In genomic region chr5:1185038-1185651, GRCh38 we compare ENCODE assay signal across 25 cellular contexts. TPM values are rescaled to one million over a fixed set of nuclear protein-coding genes. Genes with fewer than 3 reads are reported as not detected.
DNase-seq lines count a peak whose midpoint lies in the region; ATAC-seq, FAIRE-seq and TF ChIP-seq lines count a peak whose summit lies in the region.
"Had no signal": no experiment of that assay in that cellular context is flagged by ENCODE, and none has a peak within 500 bp of the region (broad histone marks: within the 10 kb centered on the region; RNA-seq: fewer than 3 reads in every experiment).

No MANE protein-coding gene starts in this region.

- H2AK5ac ChIP-seq in IMR-90 (ENCODE audit: low read depth, low read length) (no peak overlapping the region), trophoblast cell (ENCODE audit: low read length) (no peak overlapping the region)

- no peak overlapping the region for H3K23ac ChIP-seq in IMR-90 (ENCODE audit: low read depth, low read length)
- H3K23ac ChIP-seq in trophoblast cell (ENCODE audit: low read length) = no peak overlapping the region

- H3K4me1 Mint-ChIP-seq in activated naive CD4-positive, alpha-beta T cell treated with anti-CD3 and anti-CD28 coated beads for 36 hours (ENCODE audit: low read depth) = no peaks in the 10 kb centered on the region

- H4K20me1 ChIP-seq in IMR-90 (ENCODE audit: insufficient read depth, low read length) = no peaks in the 10 kb centered on the region
- no peaks in the 10 kb centered on the region for H4K20me1 ChIP-seq in K562 (replicated peaks; ENCODE audit: control insufficient read depth, insufficient read depth, low read length)
- H4K20me1 ChIP-seq: BLaER1 had no signal

- FAIRE-seq in K562 (lab: Jason Lieb, UNC) = no peak
- FAIRE-seq: GM12891, H1, RCC 7860 had no signal

- TF ChIP-seq CTCF in IMR-90 (conservative IDR thresholded peaks at IDR 0.05; ENCODE audit: low read depth, low read length) (no peak), K562 (IDR thresholded peaks at IDR 0.05 in 2 of 3, conservative IDR thresholded peaks at IDR 0.05 in 1 of 3; ENCODE audit: insufficient read depth in 2 of 3, low read depth in 1 of 3, low read length in 3 of 3) (no peak), right lobe of liver (IDR thresholded peaks at IDR 0.05) (no peak)

- TF ChIP-seq POLR2A in IMR-90 (IDR thresholded peaks at IDR 0.05; ENCODE audit: low read depth, low read length) (no peak), K562 (conservative IDR thresholded peaks at IDR 0.05) (no peak), right lobe of liver (IDR thresholded peaks at IDR 0.05) (no peak)

- in situ Hi-C loops in IMR-90 (cut with MboI; ENCODE audit: low sequenced_read_pairs) (no loop called here), K562 (cut with MboI) (no loop called here)

- H3K14ac ChIP-seq in IMR-90 (replicated peaks; ENCODE audit: low read depth, low read length) = no peak overlapping the region
- H3K14ac ChIP-seq in trophoblast cell (ENCODE audit: low read length) = no peak overlapping the region

- no peak for TF ChIP-seq EP300 in K562 (IDR thresholded peaks at IDR 0.05; ENCODE audit: low read length)

- no peaks in the 10 kb centered on the region for H3K27me3 Mint-ChIP-seq in activated naive CD4-positive, alpha-beta T cell treated with anti-CD3 and anti-CD28 coated beads for 36 hours (ENCODE audit: low read depth)

- no peak overlapping the region for H2BK15ac ChIP-seq in IMR-90 (ENCODE audit: low read depth, low read length)

- no peak overlapping the region for H2AFZ ChIP-seq in IMR-90 (replicated peaks; ENCODE audit: low read length, poor library complexity)
- no peak overlapping the region for H2AFZ ChIP-seq in K562 (ENCODE audit: low read depth, low read length)
- no peak overlapping the region for H2AFZ ChIP-seq in trophoblast cell (ENCODE audit: insufficient read depth, low read length, poor library complexity)

- no peak for DNase-seq in IMR-90
- no peak for DNase-seq in K562 (ENCODE audit: extremely low read depth in 1 of 4, low spot score in 3 of 4)
- DNase-seq in right lobe of liver = no peak
- no peak for DNase-seq in trophoblast cell
- DNase-seq in superior temporal gyrus (ENCODE audit: extremely low spot score) = no peak
- DNase-seq in GF-D8 (lab: John Stamatoyannopoulos, UW) = no peak
- no peak for DNase-seq in RKO (ENCODE audit: low spot score)
- DNase-seq in activated naive CD4-positive, alpha-beta T cell treated with anti-CD3 and anti-CD28 coated beads for 36 hours = no peak
- DNase-seq: CD4-positive, alpha-beta T cell; COR-L47; DMS79; MV-4-11; NCI-H1694 treated with DMSO at 0.1 percent for 48 hours; NCI-H2081 treated with DMSO at 0.1 percent for 48 hours; NCI-H2171 treated with DMSO at 0.1 percent for 48 hours; NCI-H526; SHP77 had no signal

- H3K36me3 ChIP-seq in IMR-90 (ENCODE audit: control insufficient read depth, insufficient read depth, low read length) = no peaks in the 10 kb centered on the region
- H3K36me3 ChIP-seq in K562 (ENCODE audit: control insufficient read depth, insufficient read depth, low read length) = no peaks in the 10 kb centered on the region
- no peaks in the 10 kb centered on the region for H3K36me3 ChIP-seq in right lobe of liver
- no peaks in the 10 kb centered on the region for H3K36me3 ChIP-seq in trophoblast cell (ENCODE audit: control insufficient read depth in 1 of 2, insufficient read depth in 2 of 2, low read length in 2 of 2)
- H3K36me3 ChIP-seq: BLaER1 had no signal

- no peak for ATAC-seq in IMR-90 (ENCODE audit: low read depth)
- no peak for ATAC-seq in K562
- ATAC-seq in right lobe of liver = no peak
- ATAC-seq: HCT116 had no signal

- H2BK120ac ChIP-seq in IMR-90 (ENCODE audit: low read depth, low read length) (no peak overlapping the region), trophoblast cell (ENCODE audit: insufficient read depth, low read length, poor library complexity) (no peak overlapping the region)

- H3K18ac ChIP-seq in IMR-90 (ENCODE audit: low read depth, low read length) (no peak overlapping the region), trophoblast cell (ENCODE audit: low read length) (no peak overlapping the region)

- POLR2A ChIA-PET in IMR-90 (lab: Charles Lee; ENCODE audit: unreplicated experiment) (no interaction called here), K562 (lab: Yijun Ruan, JAX) (interaction anchor here (0.6 to 1.3 kb wide), 5 partner anchors 8 to 438 kb away, joined by 3 to 4 read pairs (median 3); no protein-coding TSS in a partner anchor)

- intact Hi-C loops in IMR-90 (cut with micrococcal nuclease) (no loop called here), K562 (cut with micrococcal nuclease) (no loop called here), right lobe of liver (cut with DNase I) (loop anchor here in 1 of 2 donors (10.0 kb wide), 1 partner anchor 150 kb away; no protein-coding TSS in a partner anchor)
- intact Hi-C loops in activated naive CD4-positive, alpha-beta T cell treated with anti-CD3 and anti-CD28 coated beads for 36 hours (cut with micrococcal nuclease) = no loop called here

- H3K4me2 ChIP-seq in IMR-90 (ENCODE audit: low read depth, low read length) = no peak overlapping the region
- H3K4me2 ChIP-seq in K562 (ENCODE audit: insufficient read depth, low read length) = peak overlapping the region; percentile 61; the same call in 1 of the 2 replicates
- H3K4me2 ChIP-seq in trophoblast cell (ENCODE audit: low read length) = no peak overlapping the region
- H3K4me2 ChIP-seq: BLaER1 had no signal

- H3K4me3 Mint-ChIP-seq in activated naive CD4-positive, alpha-beta T cell treated with anti-CD3 and anti-CD28 coated beads for 36 hours = no peak overlapping the region
- H3K4me3 Mint-ChIP-seq: CD4-positive, alpha-beta T cell had no signal

- peak overlapping the region; percentile 15 for H2AK9ac ChIP-seq in IMR-90 (replicated peaks; ENCODE audit: low read depth, low read length, poor library complexity)

- H3K27me3 ChIP-seq in IMR-90 (ENCODE audit: control insufficient read depth, insufficient read depth, low read length) (peaks cover 24% of the 10 kb centered on the region; the same call in 1 of the 2 replicates), K562 (ENCODE audit: control insufficient read depth in 2 of 2, insufficient read depth in 2 of 2, low read length in 2 of 2) (no peaks in the 10 kb centered on the region), right lobe of liver (no peaks in the 10 kb centered on the region), trophoblast cell (ENCODE audit: insufficient read depth, low read length) (no peaks in the 10 kb centered on the region)

- H3K79me1 ChIP-seq in IMR-90 (ENCODE audit: low read depth in 1 of 2, low read length in 2 of 2) (no peaks in the 10 kb centered on the region), trophoblast cell (ENCODE audit: low read length) (no peaks in the 10 kb centered on the region)

- H3K4ac ChIP-seq in IMR-90 (ENCODE audit: low read depth, low read length) = no peak overlapping the region
- H3K4ac ChIP-seq in trophoblast cell (ENCODE audit: low read depth, low read length) = no peak overlapping the region

- H3K9me3 Mint-ChIP-seq in activated naive CD4-positive, alpha-beta T cell treated with anti-CD3 and anti-CD28 coated beads for 36 hours = no peaks in the 10 kb centered on the region
- H3K9me3 Mint-ChIP-seq: CD4-positive, alpha-beta T cell had no signal

- H4K8ac ChIP-seq in IMR-90 (ENCODE audit: low read depth in 2 of 2, low read length in 2 of 2) = no peak overlapping the region
- no peak overlapping the region for H4K8ac ChIP-seq in trophoblast cell (ENCODE audit: low read depth, low read length)

- CTCF ChIA-PET in IMR-90 (lab: Yijun Ruan, JAX) (interaction anchor here (0.8 kb wide), 1 partner anchor 11 kb away, joined by 3 read pairs; no protein-coding TSS in a partner anchor), K562 (lab: Yijun Ruan, JAX; ENCODE audit: low intra/inter-chr PET ratio) (no interaction called here)
- CTCF ChIA-PET in activated naive CD4-positive, alpha-beta T cell treated with anti-CD3 and anti-CD28 coated beads for 36 hours (lab: Charles Lee) = no interaction called here

- no peak overlapping the region for H2BK12ac ChIP-seq in trophoblast cell (ENCODE audit: low read length)

- dilution Hi-C loops in IMR-90 (cut with HindIII; ENCODE audit: low sequenced_read_pairs, unreplicated experiment) = no loop called here

- H3K4me3 ChIP-seq in IMR-90 (ENCODE audit: insufficient read depth, low read depth, low read length) (no peak overlapping the region), K562 (no peak overlapping the region), right lobe of liver (no peak overlapping the region), trophoblast cell (ENCODE audit: low read depth, low read length) (peak overlapping the region; percentile 14)
- H3K4me3 ChIP-seq: BLaER1 had no signal

- H4K91ac ChIP-seq in IMR-90 (ENCODE audit: insufficient read depth, low read depth, low read length) (no peak overlapping the region), trophoblast cell (ENCODE audit: low read depth, low read length) (no peak overlapping the region)

- no peaks in the 10 kb centered on the region for H3K79me2 ChIP-seq in K562 (ENCODE audit: control insufficient read depth, insufficient read depth, low read length)
- no peaks in the 10 kb centered on the region for H3K79me2 ChIP-seq in trophoblast cell (ENCODE audit: control insufficient read depth, insufficient read depth, low read length, poor library complexity)

- H3K4me1 ChIP-seq in IMR-90 (ENCODE audit: control insufficient read depth, insufficient read depth, low read length) = no peaks in the 10 kb centered on the region
- H3K4me1 ChIP-seq in K562 (replicated peaks in 1 of 2; ENCODE audit: control insufficient read depth in 2 of 2, insufficient read depth in 2 of 2, low read length in 2 of 2) = peaks cover 59 to 87% of the 10 kb centered on the region in 2 experiments
- peaks cover 0 to 58% (median 27%) of the 10 kb centered on the region in 4 donors for H3K4me1 ChIP-seq in right lobe of liver
- H3K4me1 ChIP-seq in trophoblast cell (ENCODE audit: control insufficient read depth in 1 of 2, insufficient read depth in 2 of 2, low read length in 2 of 2) = no peaks in the 10 kb centered on the region

- no peak overlapping the region for H3K56ac ChIP-seq in IMR-90 (ENCODE audit: extremely low read depth, insufficient read depth, low read length)

- H2BK5ac ChIP-seq in IMR-90 (ENCODE audit: low read depth, low read length, poor library complexity, severe bottlenecking) = no peak overlapping the region
- no peak overlapping the region for H2BK5ac ChIP-seq in trophoblast cell (ENCODE audit: low read depth, low read length, poor library complexity)

- H2BK20ac ChIP-seq in IMR-90 (ENCODE audit: low read depth, low read length) = no peak overlapping the region

- H3K9me1 ChIP-seq in IMR-90 (ENCODE audit: insufficient read depth, low read length) (no peaks in the 10 kb centered on the region), K562 (ENCODE audit: control insufficient read depth, insufficient read depth, low read length) (no peaks in the 10 kb centered on the region)

- H3K27ac Mint-ChIP-seq in activated naive CD4-positive, alpha-beta T cell treated with anti-CD3 and anti-CD28 coated beads for 36 hours = no peak overlapping the region
- H3K27ac Mint-ChIP-seq: CD4-positive, alpha-beta T cell had no signal

- no peak overlapping the region for H4K12ac ChIP-seq in trophoblast cell (ENCODE audit: low read depth, low read length)

- H3K9me3 ChIP-seq in IMR-90 (ENCODE audit: control insufficient read depth, insufficient read depth, low read length) (no peaks in the 10 kb centered on the region), K562 (replicated peaks; ENCODE audit: control insufficient read depth, insufficient read depth, low read depth, low read length) (no peaks in the 10 kb centered on the region), right lobe of liver (no peaks in the 10 kb centered on the region), trophoblast cell (ENCODE audit: insufficient read depth, low read depth, low read length) (no peaks in the 10 kb centered on the region)
- H3K9me3 ChIP-seq: BLaER1 had no signal

- WGBS in IMR-90 (ENCODE audit: extremely low coverage in 2 of 2, insufficient read length in 1 of 2), 2 experiments = 82% methylated on average over 4 of the region's 10 CpGs; no CpG with 5 or more reads in 1 of the 2 experiments
- 59% methylated on average over 10 of the region's 10 CpGs for WGBS in K562 (ENCODE audit: insufficient coverage, low coverage, missing lambda C conversion rate)
- 43% methylated on average over 5 of the region's 10 CpGs for WGBS in right lobe of liver (ENCODE audit: insufficient coverage, low coverage, low lambda C conversion rate, missing lambda C conversion rate)
- WGBS in trophoblast cell (ENCODE audit: extremely low coverage, insufficient coverage, insufficient read length) = no CpG with 5 or more reads among the region's 10 CpGs

- H3K9ac ChIP-seq in IMR-90 (ENCODE audit: low read depth, low read length) (no peak overlapping the region), K562 (ENCODE audit: insufficient read depth in 1 of 2, low read depth in 2 of 2, low read length in 2 of 2) (peak overlapping the region; percentile 38 to 77; a peak in 2 of 4 replicates), trophoblast cell (ENCODE audit: low read length) (no peak overlapping the region)
- H3K9ac ChIP-seq: BLaER1 had no signal

- TF ChIP-seq RAD21 in IMR-90 (IDR thresholded peaks at IDR 0.05; ENCODE audit: low read length) (no peak), K562 (CRISPR knock-in tag; conservative IDR thresholded peaks at IDR 0.05 in 1 of 2, IDR thresholded peaks at IDR 0.05 in 1 of 2) (no peak)

- H4K5ac ChIP-seq in IMR-90 (ENCODE audit: low read depth, low read length) = no peak overlapping the region

- BruUV-seq in IMR-90 (replicated peaks; lab: Mats Ljungman, UMichigan) (no TSS peak), K562 (replicated peaks; lab: Mats Ljungman, UMichigan) (no TSS peak)

- no peaks in the 10 kb centered on the region for H3K36me3 Mint-ChIP-seq in activated naive CD4-positive, alpha-beta T cell treated with anti-CD3 and anti-CD28 coated beads for 36 hours (ENCODE audit: low read depth)

- no peak overlapping the region for H3K27ac ChIP-seq in IMR-90 (ENCODE audit: insufficient read depth, low read length)
- H3K27ac ChIP-seq in K562 (ENCODE audit: extremely low read depth, low read depth, low read length) = peak overlapping the region; percentile 59
- peak overlapping the region in 2 of 3 donors; percentile 45 to 95 for H3K27ac ChIP-seq in right lobe of liver
- H3K27ac ChIP-seq in trophoblast cell (ENCODE audit: low read depth, low read length) = no peak overlapping the region
- H3K27ac ChIP-seq: BLaER1, HL-60 had no signal

RNA-seq across cellular contexts. Expression of gene SLC6A19, which starts 16.2 kb away (rescaled TPM):
- total RNA-seq in IMR-90 (2012; rRNA removed) (not detected in 2 replicates), K562 (2014; rRNA removed) (0.59 and 1.3 TPM in 2 replicates), K562 (2014; rRNA removed; fragmentation: Illumina TruSeq; extraction: Trizol) (0.26 and 0.47 TPM in 2 replicates), K562 (2015; rRNA removed; fragmentation: Illumina TruSeq; extraction: Trizol) (0.43 and 0.49 TPM in 2 replicates), K562 (2021) (1.3 and 1.6 TPM in 2 replicates), right lobe of liver (under 1 TPM; 0.12 to 0.93 (median 0.41) TPM)
- polyA plus RNA-seq in IMR-90 (2012; rRNA removed) (not detected in 2 replicates), K562 (2011; rRNA removed) (0.26 and 0.65 TPM in 2 replicates), K562 (2014; fragmentation: Illumina TruSeq; extraction: Trizol) (0.74 and 1.1 TPM in 2 replicates), K562 (2014; fragmentation: Nextera tagmentation; extraction: Ambion mirVana) (under 1 TPM; 0.03 to 0.04 TPM), K562 (2014; rRNA removed) (1.0 and 1.1 TPM in 2 replicates)
- polyA plus RNA-seq in IMR-90 (2012; cell fraction: cytosol; rRNA removed) = not detected in 2 replicates
- 0.01 TPM in 1 of 2 replicates, not detected in the other for polyA plus RNA-seq in IMR-90 (2012; cell fraction: nucleus; rRNA removed; ENCODE audit: low replicate concordance)
- 1.7 and 3.2 TPM in 2 replicates for total RNA-seq in K562 (2011; cell fraction: chromatin; rRNA removed; ENCODE audit: low replicate concordance)
- 2.1 and 2.2 TPM in 2 replicates for total RNA-seq in K562 (2011; cell fraction: nucleolus; rRNA removed)
- 1.5 and 1.6 TPM in 2 replicates for total RNA-seq in K562 (2011; cell fraction: nucleoplasm; rRNA removed)
- 0.27 and 1.1 TPM in 2 replicates for polyA plus RNA-seq in K562 (2011; cell fraction: cytosol; rRNA removed)
- polyA plus RNA-seq in K562 (2011; cell fraction: nucleus; rRNA removed) = 1.4 and 5.0 TPM in 2 replicates
- polyA plus RNA-seq in K562 (2012) = 4.1 and 5.2 TPM in 2 replicates
- polyA minus RNA-seq in K562 (2011; rRNA and poly(A)+ RNA removed) = 0.21 and 1.3 TPM in 2 replicates
- 0.27 and 0.95 TPM in 2 replicates for polyA minus RNA-seq in K562 (2011; cell fraction: cytosol; rRNA and poly(A)+ RNA removed)
- polyA minus RNA-seq in K562 (2011; cell fraction: nucleus; rRNA and poly(A)+ RNA removed) = 0.22 and 0.67 TPM in 2 replicates
- 0.19 and 0.21 TPM in 2 replicates for polyA plus RNA-seq in trophoblast cell (2013)
- not detected for total RNA-seq in activated naive CD4-positive, alpha-beta T cell treated with anti-CD3 and anti-CD28 coated beads for 36 hours
- total RNA-seq: CD4-positive, alpha-beta T cell; H1; HT-29; M059J had no signal

RNA-seq across cellular contexts. Expression of gene SLC6A18, which starts 40.0 kb away (rescaled TPM):
- not detected in 2 replicates for total RNA-seq in IMR-90 (2012; rRNA removed)
- not detected in 2 replicates for polyA plus RNA-seq in IMR-90 (2012; rRNA removed)
- not detected in 2 replicates for polyA plus RNA-seq in IMR-90 (2012; cell fraction: cytosol; rRNA removed)
- not detected in 2 replicates for polyA plus RNA-seq in IMR-90 (2012; cell fraction: nucleus; rRNA removed; ENCODE audit: low replicate concordance)
- not detected in 2 replicates for total RNA-seq in K562 (2011; cell fraction: chromatin; rRNA removed; ENCODE audit: low replicate concordance)
- total RNA-seq in K562 (2011; cell fraction: nucleolus; rRNA removed) = not detected in 2 replicates
- not detected in 2 replicates for total RNA-seq in K562 (2011; cell fraction: nucleoplasm; rRNA removed)
- not detected in 2 replicates for total RNA-seq in K562 (2014; rRNA removed)
- not detected in 2 replicates for total RNA-seq in K562 (2014; rRNA removed; fragmentation: Illumina TruSeq; extraction: Trizol)
- not detected in 2 replicates for total RNA-seq in K562 (2015; rRNA removed; fragmentation: Illumina TruSeq; extraction: Trizol)
- not detected in 2 replicates for total RNA-seq in K562 (2021)
- not detected in 2 replicates for polyA plus RNA-seq in K562 (2011; rRNA removed)
- not detected in 2 replicates for polyA plus RNA-seq in K562 (2011; cell fraction: cytosol; rRNA removed)
- not detected in 2 replicates for polyA plus RNA-seq in K562 (2011; cell fraction: nucleus; rRNA removed)
- not detected in 2 replicates for polyA plus RNA-seq in K562 (2012)
- polyA plus RNA-seq in K562 (2014; fragmentation: Illumina TruSeq; extraction: Trizol) = not detected in 2 replicates
- polyA plus RNA-seq in K562 (2014; fragmentation: Nextera tagmentation; extraction: Ambion mirVana) = not detected
- polyA plus RNA-seq in K562 (2014; rRNA removed) = not detected in 2 replicates
- polyA minus RNA-seq in K562 (2011; rRNA and poly(A)+ RNA removed) = not detected in 2 replicates
- not detected in 2 replicates for polyA minus RNA-seq in K562 (2011; cell fraction: cytosol; rRNA and poly(A)+ RNA removed)
- polyA minus RNA-seq in K562 (2011; cell fraction: nucleus; rRNA and poly(A)+ RNA removed) = not detected in 2 replicates
- not detected for total RNA-seq in right lobe of liver
- not detected in 2 replicates for polyA plus RNA-seq in trophoblast cell (2013)
- not detected for total RNA-seq in activated naive CD4-positive, alpha-beta T cell treated with anti-CD3 and anti-CD28 coated beads for 36 hours
- total RNA-seq: CD4-positive, alpha-beta T cell; H1; HT-29; M059J had no signal
- polyA plus RNA-seq: H1 had no signal

Comparison
In these comparisons a context has a peak if more than half of its experiments do, and no peak if none do; other contexts are left out.
1. H3K27ac ChIP-seq: peak in K562 (single experiment) and right lobe of liver (2 of 3); none in IMR-90 (single experiment) and trophoblast cell (single experiment).
2. H3K9ac ChIP-seq: peak in K562 (2 of 2); none in IMR-90 (single experiment) and trophoblast cell (single experiment).